Comparison of ENCODE assay signal across 8 cellular contexts in the genomic region with DNA sequence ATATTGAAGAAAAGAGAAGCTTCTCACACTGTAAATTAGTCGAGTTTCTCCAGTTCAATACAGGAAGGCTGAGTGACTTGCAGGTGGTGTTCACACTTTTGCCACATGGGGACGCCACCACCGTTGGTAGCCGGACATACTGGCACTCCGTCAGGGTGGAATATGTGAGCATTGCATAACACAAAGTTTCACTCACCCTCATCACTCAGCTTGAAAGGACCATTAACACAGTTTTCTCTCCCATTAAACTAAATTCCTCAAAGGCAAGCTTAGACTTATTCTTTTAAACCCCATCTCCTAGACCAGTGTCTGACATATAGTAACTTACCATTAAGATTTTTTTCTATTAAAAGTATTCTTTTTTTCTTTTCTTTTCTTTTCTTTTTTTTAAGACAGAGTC.
A peak's percentile ranks its signal among the peaks of the same experiment; 100 is the strongest.
DNase-seq lines count a peak whose midpoint lies in the region; ATAC-seq and TF ChIP-seq lines count a peak whose summit lies in the region.

No MANE protein-coding gene starts in this region.

- no peak overlapping the region for H3K27ac ChIP-seq in vagina

- no peak for TF ChIP-seq POLR2A in vagina (IDR thresholded peaks at IDR 0.05)

- H3K9me3 ChIP-seq in vagina, result no peaks in the 10 kb centered on the region

- TF ChIP-seq CTCF in vagina (IDR thresholded peaks at IDR 0.05), result peak; percentile 80 to 95 (median 90)

- H3K4me3 ChIP-seq in vagina, result no peak overlapping the region

- peak; percentile 83 for ATAC-seq in HG03432 (IDR thresholded peaks at IDR 0.05; ENCODE audit: unreplicated experiment)

- DNase-seq in COLO668 (lab: John Stamatoyannopoulos, UW; ENCODE audit: unreplicated experiment) (peak; percentile 83), GM19238 (ENCODE audit: insufficient read length, low spot score) (peak; percentile 13), NOMO-1 treated with DMSO at 0.1 percent for 48 hours (lab: John Stamatoyannopoulos, UW; ENCODE audit: unreplicated experiment) (peak; percentile 75), foreskin melanocyte (peak; percentile 52), occipital lobe (lab: John Stamatoyannopoulos, UW) (peak; percentile 12), vagina (ENCODE audit: extremely low spot score in 2 of 2) (no peak)
- peak; percentile 71 to 76 for DNase-seq in activated T-cell treated with anti-CD3 and anti-CD28 coated beads, Interleukin-2, amount 50 U/mL, for 48 hours

- intact Hi-C loops in vagina (cut with DNase I), result loop anchor here (10.0 kb wide), 1 partner anchor 569 kb away; no protein-coding TSS in a partner anchor

- no peaks in the 10 kb centered on the region for H3K27me3 ChIP-seq in vagina

- peaks cover 6% of the 10 kb centered on the region for H3K4me1 ChIP-seq in vagina

- no peaks in the 10 kb centered on the region for H3K36me3 ChIP-seq in vagina

Comparison
In these comparisons a context has a peak if more than half of its experiments do, and no peak if none do; other contexts are left out.
1. DNase-seq: peak in COLO668 (single experiment), GM19238 (single experiment), NOMO-1 treated with DMSO at 0.1 percent for 48 hours (single experiment), activated T-cell treated with anti-CD3 and anti-CD28 coated beads, Interleukin-2, amount 50 U/mL, for 48 hours (2 of 2), foreskin melanocyte (single experiment) and occipital lobe (single experiment); none in vagina (0 of 2).